In the genomic region with DNA sequence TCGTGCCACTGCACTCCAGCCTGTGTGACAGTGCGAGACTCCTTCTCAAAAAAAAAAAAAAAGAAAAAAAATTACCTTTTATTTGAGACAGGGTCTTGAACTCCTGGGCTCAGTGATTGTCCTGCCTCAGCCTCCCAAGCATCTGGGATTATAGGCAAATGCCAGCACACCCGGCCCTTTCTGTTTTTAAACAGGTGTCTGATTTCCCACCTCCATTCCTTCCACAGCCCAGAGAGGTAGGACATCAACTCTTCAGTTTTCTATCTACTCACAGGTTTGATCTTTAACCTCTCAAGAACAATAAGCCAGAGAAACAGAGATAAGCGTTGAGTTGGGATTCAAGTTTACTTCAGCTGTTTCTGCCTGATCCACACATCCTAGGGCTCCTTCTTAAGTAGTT, we compare ENCODE assay signal across 8 cellular contexts.
"Had no signal": no experiment of that assay in that cellular context is flagged by ENCODE, and none has a peak within 500 bp of the region (broad histone marks: within the 10 kb centered on the region; RNA-seq: fewer than 3 reads in every experiment).

No MANE protein-coding gene starts in this region.

- H3K9ac ChIP-seq: GM23248 had no signal

- ATAC-seq: K562 had no signal

- H2AFZ ChIP-seq: GM23248 had no signal

- H3K9me3 ChIP-seq: HAP-1 had no signal

- FAIRE-seq: K562 had no signal

- H3K36me3 ChIP-seq: HAP-1 had no signal

- DNase-seq: GM23248, GOT3, H7, IMR-90, KG1 had no signal

- H3K27ac ChIP-seq: GM23248, HL-60 had no signal

- H3K4me3 ChIP-seq: GM23248, HAP-1, K562 had no signal
